ENCODE assay signal across 1 cellular context in the genomic region with DNA sequence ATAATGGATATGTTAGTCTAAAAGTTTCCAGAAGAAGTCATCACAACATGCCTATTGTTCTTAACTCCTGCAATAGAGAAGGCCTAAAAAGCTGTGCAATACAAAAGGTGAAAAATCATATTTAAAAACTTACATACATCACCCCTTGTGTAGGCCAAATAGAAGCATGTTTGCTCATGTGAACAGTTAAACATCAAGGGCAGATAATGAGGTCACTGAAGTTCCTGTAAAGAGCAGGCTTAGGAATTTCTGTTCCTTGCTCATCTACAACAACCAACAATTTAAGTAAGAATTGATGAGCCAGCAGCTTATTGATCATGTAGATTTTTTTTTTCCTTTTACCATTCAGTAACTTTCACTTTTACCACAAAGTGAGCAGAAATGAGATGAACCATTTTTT.
TF ChIP-seq lines count a peak whose summit lies in the region.

No MANE protein-coding gene starts in this region.

TF ChIP-seq in HepG2, 621 proteins besides CTCF, POLR2A, EP300 and RAD21 (continued from another document and continues in another):
- TF ChIP-seq, protein P1, sequence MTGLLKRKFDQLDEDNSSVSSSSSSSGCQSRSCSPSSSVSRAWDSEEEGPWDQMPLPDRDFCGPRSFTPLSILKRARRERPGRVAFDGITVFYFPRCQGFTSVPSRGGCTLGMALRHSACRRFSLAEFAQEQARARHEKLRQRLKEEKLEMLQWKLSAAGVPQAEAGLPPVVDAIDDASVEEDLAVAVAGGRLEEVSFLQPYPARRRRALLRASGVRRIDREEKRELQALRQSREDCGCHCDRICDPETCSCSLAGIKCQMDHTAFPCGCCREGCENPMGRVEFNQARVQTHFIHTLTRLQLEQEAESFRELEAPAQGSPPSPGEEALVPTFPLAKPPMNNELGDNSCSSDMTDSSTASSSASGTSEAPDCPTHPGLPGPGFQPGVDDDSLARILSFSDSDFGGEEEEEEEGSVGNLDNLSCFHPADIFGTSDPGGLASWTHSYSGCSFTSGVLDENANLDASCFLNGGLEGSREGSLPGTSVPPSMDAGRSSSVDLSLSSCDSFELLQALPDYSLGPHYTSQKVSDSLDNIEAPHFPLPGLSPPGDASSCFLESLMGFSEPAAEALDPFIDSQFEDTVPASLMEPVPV (CRISPR knock-in tag; IDR thresholded peaks at IDR 0.05): no peak
- TF ChIP-seq, protein P2, sequence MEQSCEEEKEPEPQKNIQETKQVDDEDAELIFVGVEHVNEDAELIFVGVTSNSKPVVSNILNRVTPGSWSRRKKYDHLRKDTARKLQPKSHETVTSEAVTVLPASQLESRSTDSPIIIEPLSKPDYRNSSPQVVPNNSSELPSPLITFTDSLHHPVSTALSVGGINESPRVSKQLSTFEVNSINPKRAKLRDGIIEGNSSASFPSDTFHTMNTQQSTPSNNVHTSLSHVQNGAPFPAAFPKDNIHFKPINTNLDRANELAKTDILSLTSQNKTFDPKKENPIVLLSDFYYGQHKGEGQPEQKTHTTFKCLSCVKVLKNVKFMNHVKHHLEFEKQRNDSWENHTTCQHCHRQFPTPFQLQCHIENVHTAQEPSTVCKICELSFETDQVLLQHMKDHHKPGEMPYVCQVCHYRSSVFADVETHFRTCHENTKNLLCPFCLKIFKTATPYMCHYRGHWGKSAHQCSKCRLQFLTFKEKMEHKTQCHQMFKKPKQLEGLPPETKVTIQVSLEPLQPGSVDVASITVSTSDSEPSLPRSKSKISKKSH (CRISPR knock-in tag; IDR thresholded peaks at IDR 0.05; ENCODE audit: borderline replicate concordance): no peak
- TF ChIP-seq ZNF274 (CRISPR knock-in tag; IDR thresholded peaks at IDR 0.05): no peak
- TF ChIP-seq, protein P3, sequence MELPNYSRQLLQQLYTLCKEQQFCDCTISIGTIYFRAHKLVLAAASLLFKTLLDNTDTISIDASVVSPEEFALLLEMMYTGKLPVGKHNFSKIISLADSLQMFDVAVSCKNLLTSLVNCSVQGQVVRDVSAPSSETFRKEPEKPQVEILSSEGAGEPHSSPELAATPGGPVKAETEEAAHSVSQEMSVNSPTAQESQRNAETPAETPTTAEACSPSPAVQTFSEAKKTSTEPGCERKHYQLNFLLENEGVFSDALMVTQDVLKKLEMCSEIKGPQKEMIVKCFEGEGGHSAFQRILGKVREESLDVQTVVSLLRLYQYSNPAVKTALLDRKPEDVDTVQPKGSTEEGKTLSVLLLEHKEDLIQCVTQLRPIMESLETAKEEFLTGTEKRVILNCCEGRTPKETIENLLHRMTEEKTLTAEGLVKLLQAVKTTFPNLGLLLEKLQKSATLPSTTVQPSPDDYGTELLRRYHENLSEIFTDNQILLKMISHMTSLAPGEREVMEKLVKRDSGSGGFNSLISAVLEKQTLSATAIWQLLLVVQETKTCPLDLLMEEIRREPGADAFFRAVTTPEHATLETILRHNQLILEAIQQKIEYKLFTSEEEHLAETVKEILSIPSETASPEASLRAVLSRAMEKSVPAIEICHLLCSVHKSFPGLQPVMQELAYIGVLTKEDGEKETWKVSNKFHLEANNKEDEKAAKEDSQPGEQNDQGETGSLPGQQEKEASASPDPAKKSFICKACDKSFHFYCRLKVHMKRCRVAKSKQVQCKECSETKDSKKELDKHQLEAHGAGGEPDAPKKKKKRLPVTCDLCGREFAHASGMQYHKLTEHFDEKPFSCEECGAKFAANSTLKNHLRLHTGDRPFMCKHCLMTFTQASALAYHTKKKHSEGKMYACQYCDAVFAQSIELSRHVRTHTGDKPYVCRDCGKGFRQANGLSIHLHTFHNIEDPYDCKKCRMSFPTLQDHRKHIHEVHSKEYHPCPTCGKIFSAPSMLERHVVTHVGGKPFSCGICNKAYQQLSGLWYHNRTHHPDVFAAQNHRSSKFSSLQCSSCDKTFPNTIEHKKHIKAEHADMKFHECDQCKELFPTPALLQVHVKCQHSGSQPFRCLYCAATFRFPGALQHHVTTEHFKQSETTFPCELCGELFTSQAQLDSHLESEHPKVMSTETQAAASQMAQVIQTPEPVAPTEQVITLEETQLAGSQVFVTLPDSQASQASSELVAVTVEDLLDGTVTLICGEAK (IDR thresholded peaks at IDR 0.05): no peak
- TF ChIP-seq, protein P3 (CRISPR knock-in tag; IDR thresholded peaks at IDR 0.05): no peak
- TF ChIP-seq SMARCC2 (IDR thresholded peaks at IDR 0.05): no peak
- TF ChIP-seq YEATS4 (CRISPR knock-in tag; IDR thresholded peaks at IDR 0.05; ENCODE audit: borderline replicate concordance): no peak
- TF ChIP-seq ZNF552 (CRISPR knock-in tag; IDR thresholded peaks at IDR 0.05; ENCODE audit: borderline replicate concordance): no peak
- peak; percentile 80 for TF ChIP-seq FOXA3 (CRISPR knock-in tag; IDR thresholded peaks at IDR 0.05)
- TF ChIP-seq SMYD3 (CRISPR knock-in tag; IDR thresholded peaks at IDR 0.05): no peak
- TF ChIP-seq, protein P4, sequence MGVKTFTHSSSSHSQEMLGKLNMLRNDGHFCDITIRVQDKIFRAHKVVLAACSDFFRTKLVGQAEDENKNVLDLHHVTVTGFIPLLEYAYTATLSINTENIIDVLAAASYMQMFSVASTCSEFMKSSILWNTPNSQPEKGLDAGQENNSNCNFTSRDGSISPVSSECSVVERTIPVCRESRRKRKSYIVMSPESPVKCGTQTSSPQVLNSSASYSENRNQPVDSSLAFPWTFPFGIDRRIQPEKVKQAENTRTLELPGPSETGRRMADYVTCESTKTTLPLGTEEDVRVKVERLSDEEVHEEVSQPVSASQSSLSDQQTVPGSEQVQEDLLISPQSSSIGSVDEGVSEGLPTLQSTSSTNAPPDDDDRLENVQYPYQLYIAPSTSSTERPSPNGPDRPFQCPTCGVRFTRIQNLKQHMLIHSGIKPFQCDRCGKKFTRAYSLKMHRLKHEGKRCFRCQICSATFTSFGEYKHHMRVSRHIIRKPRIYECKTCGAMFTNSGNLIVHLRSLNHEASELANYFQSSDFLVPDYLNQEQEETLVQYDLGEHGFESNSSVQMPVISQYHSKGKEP (CRISPR knock-in tag; IDR thresholded peaks at IDR 0.05): no peak
- TF ChIP-seq PPARG (CRISPR knock-in tag; conservative IDR thresholded peaks at IDR 0.05): 0 out of 2 replicates have a peak, but pooled peaks have one; percentile 65
- TF ChIP-seq ZNF788 (CRISPR knock-in tag; IDR thresholded peaks at IDR 0.05; ENCODE audit: borderline replicate concordance): no peak
- TF ChIP-seq, protein P5, sequence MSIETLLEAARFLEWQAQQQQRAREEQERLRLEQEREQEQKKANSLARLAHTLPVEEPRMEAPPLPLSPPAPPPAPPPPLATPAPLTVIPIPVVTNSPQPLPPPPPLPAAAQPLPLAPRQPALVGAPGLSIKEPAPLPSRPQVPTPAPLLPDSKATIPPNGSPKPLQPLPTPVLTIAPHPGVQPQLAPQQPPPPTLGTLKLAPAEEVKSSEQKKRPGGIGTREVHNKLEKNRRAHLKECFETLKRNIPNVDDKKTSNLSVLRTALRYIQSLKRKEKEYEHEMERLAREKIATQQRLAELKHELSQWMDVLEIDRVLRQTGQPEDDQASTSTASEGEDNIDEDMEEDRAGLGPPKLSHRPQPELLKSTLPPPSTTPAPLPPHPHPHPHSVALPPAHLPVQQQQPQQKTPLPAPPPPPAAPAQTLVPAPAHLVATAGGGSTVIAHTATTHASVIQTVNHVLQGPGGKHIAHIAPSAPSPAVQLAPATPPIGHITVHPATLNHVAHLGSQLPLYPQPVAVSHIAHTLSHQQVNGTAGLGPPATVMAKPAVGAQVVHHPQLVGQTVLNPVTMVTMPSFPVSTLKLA (IDR thresholded peaks at IDR 0.05): no peak
- peak; percentile 31; the same call in 1 of the 2 replicates for TF ChIP-seq HHEX (CRISPR knock-in tag; IDR thresholded peaks at IDR 0.05)
- TF ChIP-seq JUN (CRISPR knock-in tag; IDR thresholded peaks at IDR 0.05): no peak
- TF ChIP-seq PAX8 (CRISPR knock-in tag; IDR thresholded peaks at IDR 0.05; ENCODE audit: borderline replicate concordance): no peak
- peak; percentile 86 for TF ChIP-seq MIXL1 (CRISPR knock-in tag; IDR thresholded peaks at IDR 0.05)
- TF ChIP-seq, protein P6, sequence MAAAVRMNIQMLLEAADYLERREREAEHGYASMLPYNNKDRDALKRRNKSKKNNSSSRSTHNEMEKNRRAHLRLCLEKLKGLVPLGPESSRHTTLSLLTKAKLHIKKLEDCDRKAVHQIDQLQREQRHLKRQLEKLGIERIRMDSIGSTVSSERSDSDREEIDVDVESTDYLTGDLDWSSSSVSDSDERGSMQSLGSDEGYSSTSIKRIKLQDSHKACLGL (CRISPR knock-in tag; IDR thresholded peaks at IDR 0.05): no peak
- TF ChIP-seq U2AF2 (IDR thresholded peaks at IDR 0.05; ENCODE audit: low read depth, low read length): no peak
- no peak for TF ChIP-seq POLR2G (IDR thresholded peaks at IDR 0.05; ENCODE audit: low read depth, low read length)
- TF ChIP-seq, protein P7, sequence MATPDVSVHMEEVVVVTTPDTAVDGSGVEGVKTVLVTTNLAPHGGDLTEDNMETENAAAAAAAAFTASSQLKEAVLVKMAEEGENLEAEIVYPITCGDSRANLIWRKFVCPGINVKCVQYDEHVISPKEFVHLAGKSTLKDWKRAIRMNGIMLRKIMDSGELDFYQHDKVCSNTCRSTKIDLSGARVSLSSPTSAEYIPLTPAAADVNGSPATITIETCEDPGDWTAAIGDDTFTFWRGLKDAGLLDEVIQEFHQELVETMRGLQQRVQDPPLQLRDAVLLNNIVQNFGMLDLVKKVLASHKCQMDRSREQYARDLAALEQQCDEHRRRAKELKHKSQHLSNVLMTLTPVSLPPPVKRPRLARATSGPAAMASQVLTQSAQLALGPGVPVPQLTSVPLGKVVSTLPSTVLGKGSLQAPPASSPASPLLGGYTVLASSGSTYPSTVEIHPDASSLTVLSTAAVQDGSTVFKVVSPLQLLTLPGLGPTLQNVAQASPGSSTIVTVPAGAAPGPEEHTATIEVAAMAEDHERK (CRISPR knock-in tag; IDR thresholded peaks at IDR 0.05; ENCODE audit: low read depth): no peak
- TF ChIP-seq CCAR2 (optimal IDR thresholded peaks at IDR 0.05; ENCODE audit: low read depth, low read length): no peak
- TF ChIP-seq MIER2 (CRISPR knock-in tag; IDR thresholded peaks at IDR 0.05): no peak
- TF ChIP-seq CREM (IDR thresholded peaks at IDR 0.05): no peak; the same call in 1 of the 2 replicates
- no peak for TF ChIP-seq CREM (CRISPR knock-in tag; IDR thresholded peaks at IDR 0.05)
- TF ChIP-seq ZKSCAN5 (CRISPR knock-in tag; IDR thresholded peaks at IDR 0.05): no peak
- peak; percentile 47; the same call in 1 of the 2 replicates for TF ChIP-seq ISL2 (CRISPR knock-in tag; IDR thresholded peaks at IDR 0.05)
- TF ChIP-seq, protein P8, sequence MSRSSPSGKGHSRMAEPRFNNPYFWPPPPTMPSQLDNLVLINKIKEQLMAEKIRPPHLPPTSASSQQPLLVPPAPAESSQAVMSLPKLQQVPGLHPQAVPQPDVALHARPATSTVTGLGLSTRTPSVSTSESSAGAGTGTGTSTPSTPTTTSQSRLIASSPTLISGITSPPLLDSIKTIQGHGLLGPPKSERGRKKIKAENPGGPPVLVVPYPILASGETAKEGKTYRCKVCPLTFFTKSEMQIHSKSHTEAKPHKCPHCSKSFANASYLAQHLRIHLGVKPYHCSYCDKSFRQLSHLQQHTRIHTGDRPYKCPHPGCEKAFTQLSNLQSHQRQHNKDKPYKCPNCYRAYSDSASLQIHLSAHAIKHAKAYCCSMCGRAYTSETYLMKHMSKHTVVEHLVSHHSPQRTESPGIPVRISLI (CRISPR knock-in tag; IDR thresholded peaks at IDR 0.05; ENCODE audit: borderline replicate concordance): no peak
- no peak for TF ChIP-seq MTA3 (CRISPR knock-in tag; IDR thresholded peaks at IDR 0.05)
- no peak for TF ChIP-seq GTF3A (CRISPR knock-in tag; conservative IDR thresholded peaks at IDR 0.05)
- peak; percentile 89 for TF ChIP-seq NR2F6 (IDR thresholded peaks at IDR 0.05)
- peak; percentile 87 for TF ChIP-seq NR2F6 (CRISPR knock-in tag; IDR thresholded peaks at IDR 0.05)
- TF ChIP-seq NFYC (CRISPR knock-in tag; IDR thresholded peaks at IDR 0.05): no peak
- no peak for TF ChIP-seq ZNF432 (CRISPR knock-in tag; IDR thresholded peaks at IDR 0.05; ENCODE audit: borderline replicate concordance)
- TF ChIP-seq, protein P9, sequence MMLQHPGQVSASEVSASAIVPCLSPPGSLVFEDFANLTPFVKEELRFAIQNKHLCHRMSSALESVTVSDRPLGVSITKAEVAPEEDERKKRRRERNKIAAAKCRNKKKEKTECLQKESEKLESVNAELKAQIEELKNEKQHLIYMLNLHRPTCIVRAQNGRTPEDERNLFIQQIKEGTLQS (CRISPR knock-in tag; IDR thresholded peaks at IDR 0.05): peak; percentile 17; the same call in 1 of the 2 replicates
- no peak for TF ChIP-seq ZFP1 (CRISPR knock-in tag; IDR thresholded peaks at IDR 0.05)
- no peak for TF ChIP-seq KAT8 (CRISPR knock-in tag; IDR thresholded peaks at IDR 0.05)
- no peak for TF ChIP-seq CHCHD3 (CRISPR knock-in tag; IDR thresholded peaks at IDR 0.05)
- TF ChIP-seq TOPORS (CRISPR knock-in tag; IDR thresholded peaks at IDR 0.05): no peak
- peak; percentile 16; the same call in 1 of the 2 replicates for TF ChIP-seq ZMYM2 (CRISPR knock-in tag; IDR thresholded peaks at IDR 0.05)
- TF ChIP-seq ZNF589 (CRISPR knock-in tag; conservative IDR thresholded peaks at IDR 0.05): no peak
- no peak for TF ChIP-seq SAFB2 (CRISPR knock-in tag; IDR thresholded peaks at IDR 0.05; ENCODE audit: borderline replicate concordance, low read depth)
